Comparison of ENCODE assay signal across 24 cellular contexts in the genomic region with DNA sequence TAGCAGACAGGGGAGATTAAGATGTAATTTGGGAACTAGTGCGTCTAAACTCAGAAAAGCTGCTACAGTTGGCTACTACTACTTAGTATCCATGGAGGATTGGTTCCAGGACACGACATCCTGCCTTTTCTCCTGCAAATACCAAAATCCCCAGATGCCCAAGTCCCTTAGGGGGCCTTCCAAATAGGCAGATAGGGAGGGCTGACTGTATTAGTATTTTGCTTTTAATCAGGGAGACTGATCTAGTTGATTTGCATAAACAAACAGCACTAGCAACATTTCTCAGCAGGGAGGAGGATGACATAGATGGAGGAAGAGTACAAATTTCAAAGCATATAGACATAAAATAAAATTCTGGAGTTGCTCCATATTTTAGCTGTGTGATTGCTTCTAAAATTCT.
"Had no signal": no experiment of that assay in that cellular context is flagged by ENCODE, and none has a peak within 500 bp of the region (broad histone marks: within the 10 kb centered on the region; RNA-seq: fewer than 3 reads in every experiment).

No MANE protein-coding gene starts in this region.

- H3K9me3 ChIP-seq: esophagus squamous epithelium, prostate gland, suprapubic skin, transverse colon, upper lobe of right lung, uterus had no signal

- H3K27me3 ChIP-seq: esophagus squamous epithelium, spleen, suprapubic skin, transverse colon, upper lobe of right lung, uterus had no signal

- H3K27ac ChIP-seq: coronary artery, esophagus squamous epithelium, prostate gland, skin epidermis, spleen, suprapubic skin, transverse colon, upper lobe of right lung, uterus had no signal

- DNase-seq: dermis blood vessel endothelial cell; effector memory CD4-positive, alpha-beta T cell; erythroblast; esophagus squamous epithelium; foreskin melanocyte; glutamatergic neuron; kidney; mucosa of descending colon; naive B cell; right cardiac atrium; spleen; stimulated activated CD8-positive, alpha-beta memory T cell treated with anti-CD3 and anti-CD28 coated beads, Interleukin-4, amount 100 ng/mL, for 48 hours; stimulated activated naive CD4-positive, alpha-beta T cell; stimulated activated naive CD8-positive, alpha-beta T cell treated with anti-CD3 and anti-CD28 coated beads, Interleukin-15, amount 100 ng/mL, for 72 hours; transverse colon; upper lobe of right lung; uterus had no signal

- H3K36me3 ChIP-seq: esophagus squamous epithelium, prostate gland, spleen, suprapubic skin, transverse colon, upper lobe of right lung, uterus had no signal

- H3K4me1 ChIP-seq: esophagus squamous epithelium, prostate gland, spleen, suprapubic skin, transverse colon, upper lobe of right lung, uterus had no signal

- H3K4me3 ChIP-seq: coronary artery, esophagus squamous epithelium, lung, mucosa of descending colon, prostate gland, skin epidermis, spleen, suprapubic skin, transverse colon, upper lobe of right lung, uterus had no signal

- ATAC-seq: left lobe of liver; mucosa of descending colon; natural killer cell treated with Interleukin-12 subunit alpha and Interleukin-12 subunit beta and Interleukin-15 and Interleukin-18, amount 100 ng/mL, for 72 hours; right cardiac atrium; stimulated activated naive CD8-positive, alpha-beta T cell treated with anti-CD3 and anti-CD28 coated beads, Interleukin-15, amount 100 ng/mL, for 72 hours; upper lobe of right lung had no signal
